Comparison of ENCODE assay signal across 8 cellular contexts in the genomic region with DNA sequence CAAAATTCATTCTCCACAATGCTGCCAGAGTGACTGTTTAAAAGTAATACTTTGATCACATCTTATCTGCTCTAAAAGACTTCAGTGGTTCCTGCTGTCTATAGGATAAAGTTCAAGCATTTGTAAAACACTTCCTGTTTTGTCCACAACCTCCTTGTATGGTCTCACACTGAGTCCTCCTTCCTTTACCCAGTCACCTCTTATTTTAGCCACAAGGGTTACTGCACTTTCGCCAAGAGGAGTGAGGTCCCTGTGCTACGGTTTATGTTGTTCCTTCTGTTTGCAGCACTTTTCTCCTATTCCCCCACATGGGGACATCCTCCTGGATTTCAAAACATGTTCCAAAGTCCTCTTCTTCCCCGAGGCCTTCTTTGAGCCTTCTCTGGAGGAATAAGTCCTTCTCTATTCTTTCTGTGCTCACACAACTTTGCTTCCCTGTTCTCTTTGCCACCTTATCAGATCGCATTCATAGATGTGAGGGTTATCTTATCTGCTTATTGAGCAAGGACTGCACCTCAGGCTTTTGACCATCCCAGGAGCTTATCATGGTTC.
A peak's percentile ranks its signal among the peaks of the same experiment; 100 is the strongest.
DNase-seq lines count a peak whose midpoint lies in the region; ATAC-seq lines count a peak whose summit lies in the region.

No MANE protein-coding gene starts in this region.

- peak overlapping the region; percentile 3 for H3K4me3 Mint-ChIP-seq in activated CD8-positive, alpha-beta T cell treated with anti-CD3 and anti-CD28 coated beads, Interleukin-2, amount 10 ng/mL, durations not matched to agents 7 days and 5 days
- H3K4me3 Mint-ChIP-seq in naive thymus-derived CD8-positive, alpha-beta T cell = no peak overlapping the region

- DNase-seq in CMK (ENCODE audit: low read depth) (peak; percentile 90), NCI-H2107 (lab: John Stamatoyannopoulos, UW) (no peak), Right ventricle myocardium superior (no peak), NCI-H1105 treated with DMSO at 0.1 percent for 48 hours (lab: John Stamatoyannopoulos, UW) (no peak)
- peak; percentile 43 for DNase-seq in activated CD8-positive, alpha-beta T cell treated with anti-CD3 and anti-CD28 coated beads, Interleukin-2, amount 10 ng/mL, durations not matched to agents 7 days and 5 days
- no peak for DNase-seq in naive thymus-derived CD8-positive, alpha-beta T cell

- H3K9me3 Mint-ChIP-seq in activated CD8-positive, alpha-beta T cell treated with anti-CD3 and anti-CD28 coated beads, Interleukin-2, amount 10 ng/mL, durations not matched to agents 7 days and 5 days (ENCODE audit: insufficient read depth) = no peaks in the 10 kb centered on the region
- H3K9me3 Mint-ChIP-seq in naive thymus-derived CD8-positive, alpha-beta T cell = no peaks in the 10 kb centered on the region

- no peak overlapping the region for H3K27ac Mint-ChIP-seq in activated CD8-positive, alpha-beta T cell treated with anti-CD3 and anti-CD28 coated beads, Interleukin-2, amount 10 ng/mL, durations not matched to agents 7 days and 5 days
- no peak overlapping the region for H3K27ac Mint-ChIP-seq in naive thymus-derived CD8-positive, alpha-beta T cell

- CTCF ChIA-PET in activated CD8-positive, alpha-beta T cell treated with anti-CD3 and anti-CD28 coated beads, Interleukin-2, amount 10 ng/mL, durations not matched to agents 7 days and 5 days (lab: Charles Lee) = interaction anchor here (0.7 to 3.3 kb wide), 11 partner anchors 10 to 597 kb away, joined by 3 to 33 read pairs (median 8); no protein-coding TSS in a partner anchor

- H3K4me1 Mint-ChIP-seq in activated CD8-positive, alpha-beta T cell treated with anti-CD3 and anti-CD28 coated beads, Interleukin-2, amount 10 ng/mL, durations not matched to agents 7 days and 5 days (ENCODE audit: low read depth) = peaks cover 51% of the 10 kb centered on the region
- H3K4me1 Mint-ChIP-seq in naive thymus-derived CD8-positive, alpha-beta T cell = peaks cover 9 to 21% (median 17%) of the 10 kb centered on the region in 4 donors

- H3K27me3 Mint-ChIP-seq in activated CD8-positive, alpha-beta T cell treated with anti-CD3 and anti-CD28 coated beads, Interleukin-2, amount 10 ng/mL, durations not matched to agents 7 days and 5 days (ENCODE audit: low read depth) = peaks cover 56% of the 10 kb centered on the region
- peaks cover 7 to 24% (median 15%) of the 10 kb centered on the region in 5 donors for H3K27me3 Mint-ChIP-seq in naive thymus-derived CD8-positive, alpha-beta T cell

- POLR2A ChIA-PET in activated CD8-positive, alpha-beta T cell treated with anti-CD3 and anti-CD28 coated beads, Interleukin-2, amount 10 ng/mL, durations not matched to agents 7 days and 5 days (lab: Charles Lee) = no interaction called here
- POLR2A ChIA-PET in naive thymus-derived CD8-positive, alpha-beta T cell (lab: Charles Lee) = interaction anchor here (0.7 to 1.5 kb wide), 3 partner anchors 56 to 113 kb away, joined by 4 to 7 read pairs (median 4); a partner anchor contains a TSS

- no peaks in the 10 kb centered on the region for H3K36me3 Mint-ChIP-seq in activated CD8-positive, alpha-beta T cell treated with anti-CD3 and anti-CD28 coated beads, Interleukin-2, amount 10 ng/mL, durations not matched to agents 7 days and 5 days (ENCODE audit: low read depth)
- H3K36me3 Mint-ChIP-seq in naive thymus-derived CD8-positive, alpha-beta T cell = no peaks in the 10 kb centered on the region

- ATAC-seq in GM21423 (IDR thresholded peaks at IDR 0.05; ENCODE audit: unreplicated experiment) = peak; percentile 84
- peak; percentile 77 for ATAC-seq in HG03469 (IDR thresholded peaks at IDR 0.05; ENCODE audit: unreplicated experiment)
- peak; percentile 82 for ATAC-seq in activated CD8-positive, alpha-beta T cell treated with anti-CD3 and anti-CD28 coated beads, Interleukin-2, amount 10 ng/mL, durations not matched to agents 7 days and 5 days
- no peak for ATAC-seq in naive thymus-derived CD8-positive, alpha-beta T cell
- no peak for ATAC-seq in Right ventricle myocardium superior (ENCODE audit: poor library complexity)

- intact Hi-C loops in Right ventricle myocardium superior (cut with DNase I) = loop anchor here (5.0 kb wide), 1 partner anchor 127 kb away; no protein-coding TSS in a partner anchor

Comparison
In these comparisons a context has a peak if more than half of its experiments do, and no peak if none do; other contexts are left out.
1. DNase-seq: peak in CMK (single experiment) and activated CD8-positive, alpha-beta T cell treated with anti-CD3 and anti-CD28 coated beads, Interleukin-2, amount 10 ng/mL, durations not matched to agents 7 days and 5 days (single experiment); none in NCI-H2107 (single experiment), naive thymus-derived CD8-positive, alpha-beta T cell (0 of 10), Right ventricle myocardium superior (single experiment) and NCI-H1105 treated with DMSO at 0.1 percent for 48 hours (single experiment).
2. ATAC-seq: peak in GM21423 (single experiment), HG03469 (single experiment) and activated CD8-positive, alpha-beta T cell treated with anti-CD3 and anti-CD28 coated beads, Interleukin-2, amount 10 ng/mL, durations not matched to agents 7 days and 5 days (single experiment); none in naive thymus-derived CD8-positive, alpha-beta T cell (0 of 2) and Right ventricle myocardium superior (single experiment).